18 cellular contexts compared by ENCODE assay signal in genomic region chr4:149291463-149291862, GRCh38.
DNase-seq lines count a peak whose midpoint lies in the region; ATAC-seq and TF ChIP-seq lines count a peak whose summit lies in the region.
"Had no signal": no experiment of that assay in that cellular context is flagged by ENCODE, and none has a peak within 500 bp of the region (broad histone marks: within the 10 kb centered on the region; RNA-seq: fewer than 3 reads in every experiment).

No MANE protein-coding gene starts in this region.

- peaks cover 4% of the 10 kb centered on the region for H3K27me3 Mint-ChIP-seq in activated naive CD4-positive, alpha-beta T cell treated with anti-CD3 and anti-CD28 coated beads for 36 hours (ENCODE audit: low read depth)
- H3K27me3 Mint-ChIP-seq: B cell; central memory CD8-positive, alpha-beta T cell; stimulated activated naive CD8-positive, alpha-beta T cell treated with anti-CD3 and anti-CD28 coated beads, Interleukin-15, Interleukin-2, amounts not matched to agents 100 ng/mL and 50 ng/mL, for 24 hours had no signal

- H3K4me3 Mint-ChIP-seq in activated naive CD4-positive, alpha-beta T cell treated with anti-CD3 and anti-CD28 coated beads for 36 hours = no peak overlapping the region
- H3K4me3 Mint-ChIP-seq: activated CD8-positive, alpha-beta T cell treated with anti-CD3 and anti-CD28 coated beads, Interleukin-2, amount 10 ng/mL, durations not matched to agents 7 days and 5 days; B cell; central memory CD8-positive, alpha-beta T cell; stimulated activated naive CD8-positive, alpha-beta T cell treated with anti-CD3 and anti-CD28 coated beads, Interleukin-15, Interleukin-2, amounts not matched to agents 100 ng/mL and 50 ng/mL, for 24 hours had no signal

- no peak overlapping the region for H3K27ac ChIP-seq in RWPE2 (ENCODE audit: poor library complexity, severe bottlenecking)
- H3K27ac ChIP-seq: esophagus squamous epithelium had no signal

- H3K4me3 ChIP-seq in RWPE2 (ENCODE audit: severe bottlenecking) = no peak overlapping the region
- H3K4me3 ChIP-seq: esophagus squamous epithelium, K562 had no signal

- CTCF ChIA-PET in activated naive CD4-positive, alpha-beta T cell treated with anti-CD3 and anti-CD28 coated beads for 36 hours (lab: Charles Lee) = no interaction called here

- H3K27me3 ChIP-seq in RWPE2 (ENCODE audit: insufficient read depth, poor library complexity, severe bottlenecking) = no peaks in the 10 kb centered on the region
- H3K27me3 ChIP-seq: esophagus squamous epithelium had no signal

- H3K36me3 Mint-ChIP-seq in activated naive CD4-positive, alpha-beta T cell treated with anti-CD3 and anti-CD28 coated beads for 36 hours (ENCODE audit: low read depth) = no peaks in the 10 kb centered on the region

- H3K27ac Mint-ChIP-seq in activated naive CD4-positive, alpha-beta T cell treated with anti-CD3 and anti-CD28 coated beads for 36 hours = no peak overlapping the region
- H3K27ac Mint-ChIP-seq: activated CD8-positive, alpha-beta T cell treated with anti-CD3 and anti-CD28 coated beads, Interleukin-2, amount 10 ng/mL, durations not matched to agents 7 days and 5 days; B cell; stimulated activated naive CD8-positive, alpha-beta T cell treated with anti-CD3 and anti-CD28 coated beads, Interleukin-15, Interleukin-2, amounts not matched to agents 100 ng/mL and 50 ng/mL, for 24 hours had no signal

- H3K9me3 Mint-ChIP-seq in activated naive CD4-positive, alpha-beta T cell treated with anti-CD3 and anti-CD28 coated beads for 36 hours = peaks cover 1% of the 10 kb centered on the region
- H3K9me3 Mint-ChIP-seq: central memory CD8-positive, alpha-beta T cell; stimulated activated naive CD8-positive, alpha-beta T cell treated with anti-CD3 and anti-CD28 coated beads, Interleukin-15, Interleukin-2, amounts not matched to agents 100 ng/mL and 50 ng/mL, for 24 hours had no signal

- H3K4me1 Mint-ChIP-seq in activated naive CD4-positive, alpha-beta T cell treated with anti-CD3 and anti-CD28 coated beads for 36 hours (ENCODE audit: low read depth) = no peaks in the 10 kb centered on the region
- H3K4me1 Mint-ChIP-seq: B cell; central memory CD8-positive, alpha-beta T cell had no signal

- no peaks in the 10 kb centered on the region for H3K9me3 ChIP-seq in RWPE2 (ENCODE audit: severe bottlenecking)
- H3K9me3 ChIP-seq: esophagus squamous epithelium had no signal

- DNase-seq in EL (peak; percentile 52), RWPE2 (ENCODE audit: low spot score) (no peak), fibroblast of gingiva (ENCODE audit: low read depth) (peak; percentile 26), mucosa of gallbladder (ENCODE audit: low spot score) (peak; percentile 13), NCI-H187 treated with DMSO at 0.1 percent for 48 hours (lab: John Stamatoyannopoulos, UW) (no peak), HUDEP-2 (lab: John Stamatoyannopoulos, UW; ENCODE audit: unreplicated experiment in 76 of 76) (no peak)
- DNase-seq in activated naive CD4-positive, alpha-beta T cell treated with anti-CD3 and anti-CD28 coated beads for 36 hours = no peak
- DNase-seq: activated CD8-positive, alpha-beta T cell treated with anti-CD3 and anti-CD28 coated beads, Interleukin-2, amount 10 ng/mL, durations not matched to agents 7 days and 5 days; activated effector memory CD4-positive, alpha-beta T cell treated with anti-CD3 and anti-CD28 coated beads, Interleukin-2, amount 50 U/mL, for 16 hours; esophagus squamous epithelium; NCI-H1930; SIG-M5 had no signal

- ATAC-seq in RWPE2 (ENCODE audit: low read depth) (peak; percentile 21; the same call in 1 of the 3 replicates), HG03520 (IDR thresholded peaks at IDR 0.05; ENCODE audit: unreplicated experiment) (no peak)
- ATAC-seq: activated CD8-positive, alpha-beta T cell treated with anti-CD3 and anti-CD28 coated beads, Interleukin-2, amount 10 ng/mL, durations not matched to agents 7 days and 5 days; K562; sciatic nerve had no signal

- TF ChIP-seq CTCF in RWPE2 (IDR thresholded peaks at IDR 0.05; ENCODE audit: poor library complexity, severe bottlenecking) = no peak

- intact Hi-C loops in activated naive CD4-positive, alpha-beta T cell treated with anti-CD3 and anti-CD28 coated beads for 36 hours (cut with micrococcal nuclease) = no loop called here

- no peaks in the 10 kb centered on the region for H3K4me1 ChIP-seq in RWPE2 (ENCODE audit: insufficient read depth, poor library complexity, severe bottlenecking)

- H3K36me3 ChIP-seq in RWPE2 (ENCODE audit: low read depth) = no peaks in the 10 kb centered on the region
- H3K36me3 ChIP-seq: esophagus squamous epithelium had no signal

Comparison
In these comparisons a context has a peak if more than half of its experiments do, and no peak if none do; other contexts are left out.
1. DNase-seq: peak in EL (single experiment), fibroblast of gingiva (single experiment) and mucosa of gallbladder (single experiment); none in RWPE2 (single experiment), NCI-H187 treated with DMSO at 0.1 percent for 48 hours (single experiment), HUDEP-2 (0 of 76) and activated naive CD4-positive, alpha-beta T cell treated with anti-CD3 and anti-CD28 coated beads for 36 hours (single experiment).